ENCODE assay signal across 8 cellular contexts in genomic region chr1:156140879-156141707, GRCh38. TPM values are rescaled to one million over a fixed set of nuclear protein-coding genes. Genes with fewer than 3 reads are reported as not detected.
DNase-seq lines count a peak whose midpoint lies in the region; ATAC-seq and TF ChIP-seq lines count a peak whose summit lies in the region.

No MANE protein-coding gene starts in this region.

- peaks cover 18% of the 10 kb centered on the region for H3K27me3 ChIP-seq in neutrophil

- peak; percentile 15 for ATAC-seq in T-helper 17 cell
- ATAC-seq in GM18498 (IDR thresholded peaks at IDR 0.05; ENCODE audit: unreplicated experiment): no peak

- peak; percentile 74 for TF ChIP-seq CTCF in epithelial cell of proximal tubule (conservative IDR thresholded peaks at IDR 0.05; ENCODE audit: low read depth, low read length)
- TF ChIP-seq CTCF in neutrophil (IDR thresholded peaks at IDR 0.05): peak; percentile 67

- H3K27ac Mint-ChIP-seq in T-helper 17 cell: peak overlapping the region; percentile 97
- H3K27ac Mint-ChIP-seq in activated T-helper 2 cell treated with anti-CD3 and anti-CD28 coated beads, Interferon-gamma antibody, Interleukin-2, Interleukin-4, amounts not matched to agents 10 μg/mL and 5 μg/mL and 100 μg/mL, durations not matched to agents 14 hours and 24 hours and 36 hours: no peak overlapping the region

- intact Hi-C loops in activated T-helper 2 cell treated with anti-CD3 and anti-CD28 coated beads, Interferon-gamma antibody, Interleukin-2, Interleukin-4, amounts not matched to agents 10 μg/mL and 5 μg/mL and 100 μg/mL, durations not matched to agents 14 hours and 24 hours and 36 hours (cut with micrococcal nuclease): loop anchor here (10.0 kb wide), 1 partner anchor 174 kb away; no protein-coding TSS in a partner anchor

- H3K4me1 Mint-ChIP-seq in T-helper 17 cell: peaks cover 30% of the 10 kb centered on the region
- H3K4me1 Mint-ChIP-seq in activated T-helper 2 cell treated with anti-CD3 and anti-CD28 coated beads, Interferon-gamma antibody, Interleukin-2, Interleukin-4, amounts not matched to agents 10 μg/mL and 5 μg/mL and 100 μg/mL, durations not matched to agents 14 hours and 24 hours and 36 hours (ENCODE audit: low read depth): peaks cover 7% of the 10 kb centered on the region

- H3K4me3 ChIP-seq in epithelial cell of proximal tubule (ENCODE audit: low read depth, low read length) (no peak overlapping the region), neutrophil (ENCODE audit: low read depth in 1 of 2, low read length in 1 of 2) (no peak overlapping the region)

- H3K36me3 Mint-ChIP-seq in T-helper 17 cell (ENCODE audit: low read depth): peaks cover 11% of the 10 kb centered on the region
- peaks cover 25% of the 10 kb centered on the region for H3K36me3 Mint-ChIP-seq in activated T-helper 2 cell treated with anti-CD3 and anti-CD28 coated beads, Interferon-gamma antibody, Interleukin-2, Interleukin-4, amounts not matched to agents 10 μg/mL and 5 μg/mL and 100 μg/mL, durations not matched to agents 14 hours and 24 hours and 36 hours (ENCODE audit: low read depth)

- H3K9me3 ChIP-seq in T-helper 17 cell (ENCODE audit: control insufficient read depth, low read length, poor library complexity, severe bottlenecking) (no peaks in the 10 kb centered on the region), neutrophil (no peaks in the 10 kb centered on the region)

- H3K4me3 Mint-ChIP-seq in T-helper 17 cell: peak overlapping the region; percentile 79
- no peak overlapping the region for H3K4me3 Mint-ChIP-seq in activated T-helper 2 cell treated with anti-CD3 and anti-CD28 coated beads, Interferon-gamma antibody, Interleukin-2, Interleukin-4, amounts not matched to agents 10 μg/mL and 5 μg/mL and 100 μg/mL, durations not matched to agents 14 hours and 24 hours and 36 hours (ENCODE audit: low read depth)

- no peaks in the 10 kb centered on the region for H3K36me3 ChIP-seq in neutrophil

- H3K27ac ChIP-seq in neutrophil: no peak overlapping the region

- H3K4me1 ChIP-seq in neutrophil (ENCODE audit: control insufficient read depth in 1 of 2, insufficient read depth in 1 of 2, low read depth in 1 of 2, low read length in 1 of 2): peaks cover 4 to 5% of the 10 kb centered on the region in 2 experiments

- H3K9me3 Mint-ChIP-seq in activated T-helper 2 cell treated with anti-CD3 and anti-CD28 coated beads, Interferon-gamma antibody, Interleukin-2, Interleukin-4, amounts not matched to agents 10 μg/mL and 5 μg/mL and 100 μg/mL, durations not matched to agents 14 hours and 24 hours and 36 hours: no peaks in the 10 kb centered on the region

- DNase-seq in SHP77 (lab: John Stamatoyannopoulos, UW) (peak; percentile 31 to 46), SHP77 treated with DMSO at 0.1 percent for 48 hours (lab: John Stamatoyannopoulos, UW) (no peak), T-helper 17 cell (peak in 2 of 3 donors; percentile 39 to 49), epithelial cell of proximal tubule (ENCODE audit: low read depth) (no peak), mucosa of gallbladder (ENCODE audit: low spot score) (no peak)
- DNase-seq in activated T-helper 2 cell treated with anti-CD3 and anti-CD28 coated beads, Interferon-gamma antibody, Interleukin-2, Interleukin-4, amounts not matched to agents 10 μg/mL and 5 μg/mL and 100 μg/mL, durations not matched to agents 14 hours and 24 hours and 36 hours (ENCODE audit: low spot score): no peak

- no peaks in the 10 kb centered on the region for H3K27me3 Mint-ChIP-seq in T-helper 17 cell
- no peaks in the 10 kb centered on the region for H3K27me3 Mint-ChIP-seq in activated T-helper 2 cell treated with anti-CD3 and anti-CD28 coated beads, Interferon-gamma antibody, Interleukin-2, Interleukin-4, amounts not matched to agents 10 μg/mL and 5 μg/mL and 100 μg/mL, durations not matched to agents 14 hours and 24 hours and 36 hours (ENCODE audit: low read depth)

RNA-seq across cellular contexts. Expression of gene SEMA4A, which starts 12.3 kb away (rescaled TPM):
- 10 to 100 TPM; 21.7 to 58.1 TPM for total RNA-seq in T-helper 17 cell
- 1.4 and 3.5 TPM in 2 replicates for total RNA-seq in epithelial cell of proximal tubule
- total RNA-seq in mucosa of gallbladder: 24.4 TPM
- 128 and 132 TPM in 2 replicates for total RNA-seq in activated T-helper 2 cell treated with anti-CD3 and anti-CD28 coated beads, Interferon-gamma antibody, Interleukin-2, Interleukin-4, amounts not matched to agents 10 μg/mL and 5 μg/mL and 100 μg/mL, durations not matched to agents 14 hours and 24 hours and 36 hours

RNA-seq across cellular contexts. Expression of gene LMNA, which starts 26.6 kb away (rescaled TPM):
- total RNA-seq in T-helper 17 cell (1,000 to 10,000 TPM in 1 of 2 donors, 100 to 1,000 TPM in 1; 919 to 1,908 TPM), epithelial cell of proximal tubule (358 and 433 TPM in 2 replicates), mucosa of gallbladder (293 TPM)
- 246 and 247 TPM in 2 replicates for total RNA-seq in activated T-helper 2 cell treated with anti-CD3 and anti-CD28 coated beads, Interferon-gamma antibody, Interleukin-2, Interleukin-4, amounts not matched to agents 10 μg/mL and 5 μg/mL and 100 μg/mL, durations not matched to agents 14 hours and 24 hours and 36 hours

RNA-seq across cellular contexts. Expression of gene SLC25A44, which starts 52.8 kb away (rescaled TPM):
- 10 to 100 TPM; 14.4 to 21.6 TPM for total RNA-seq in T-helper 17 cell
- total RNA-seq in epithelial cell of proximal tubule: 7.4 and 16.6 TPM in 2 replicates
- total RNA-seq in mucosa of gallbladder: 25.0 TPM
- 62.6 and 63.7 TPM in 2 replicates for total RNA-seq in activated T-helper 2 cell treated with anti-CD3 and anti-CD28 coated beads, Interferon-gamma antibody, Interleukin-2, Interleukin-4, amounts not matched to agents 10 μg/mL and 5 μg/mL and 100 μg/mL, durations not matched to agents 14 hours and 24 hours and 36 hours

RNA-seq across cellular contexts. Expression of gene MEX3A, which starts 58.8 kb away (rescaled TPM):
- total RNA-seq in T-helper 17 cell (not detected), epithelial cell of proximal tubule (14.8 and 19.0 TPM in 2 replicates), mucosa of gallbladder (1.4 TPM)
- total RNA-seq in activated T-helper 2 cell treated with anti-CD3 and anti-CD28 coated beads, Interferon-gamma antibody, Interleukin-2, Interleukin-4, amounts not matched to agents 10 μg/mL and 5 μg/mL and 100 μg/mL, durations not matched to agents 14 hours and 24 hours and 36 hours: 1.2 and 1.6 TPM in 2 replicates

Comparison
In these comparisons a context has a peak if more than half of its experiments do, and no peak if none do; other contexts are left out.
1. DNase-seq: peak in SHP77 (2 of 2) and T-helper 17 cell (2 of 3); none in SHP77 treated with DMSO at 0.1 percent for 48 hours (single experiment), epithelial cell of proximal tubule (single experiment), mucosa of gallbladder (single experiment) and activated T-helper 2 cell treated with anti-CD3 and anti-CD28 coated beads, Interferon-gamma antibody, Interleukin-2, Interleukin-4, amounts not matched to agents 10 μg/mL and 5 μg/mL and 100 μg/mL, durations not matched to agents 14 hours and 24 hours and 36 hours (single experiment).